23 cellular contexts compared by ENCODE assay signal in the genomic region with DNA sequence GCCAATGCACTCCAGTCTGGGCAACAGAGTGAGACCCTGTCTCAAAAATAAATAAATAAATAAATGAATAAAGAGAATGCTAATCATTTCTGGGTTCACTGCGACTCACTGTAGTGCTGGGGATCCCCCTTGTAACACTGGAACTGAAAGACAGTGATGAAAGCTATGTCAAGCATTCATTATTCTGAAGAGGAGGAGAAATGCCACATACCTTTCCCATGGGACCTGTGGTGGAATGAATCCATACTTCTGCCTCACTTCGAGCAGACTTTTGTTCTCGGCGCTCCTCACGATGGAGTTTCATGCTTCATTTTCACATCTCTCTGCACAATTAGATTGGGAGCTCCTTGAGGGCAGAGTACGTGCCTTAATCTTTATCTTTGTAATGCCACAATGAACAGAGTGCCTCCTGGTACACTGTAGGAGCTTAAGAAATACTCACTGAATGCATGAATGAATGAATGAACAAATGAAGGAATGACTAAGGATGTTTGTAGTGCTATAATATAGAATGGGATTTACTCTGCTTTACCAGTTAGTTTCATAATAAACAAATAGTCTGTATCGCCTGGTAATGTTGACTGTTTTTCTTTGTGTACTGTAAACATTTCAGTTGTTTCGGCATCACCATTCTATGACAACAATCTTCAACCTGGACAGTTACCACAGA.
"Had no signal": no experiment of that assay in that cellular context is flagged by ENCODE, and none has a peak within 500 bp of the region (broad histone marks: within the 10 kb centered on the region; RNA-seq: fewer than 3 reads in every experiment).

No MANE protein-coding gene starts in this region.

- H3K4me1 Mint-ChIP-seq: activated CD4-positive, alpha-beta T cell treated with anti-CD3 and anti-CD28 coated beads for 36 hours; activated naive CD8-positive, alpha-beta T cell treated with anti-CD3 and anti-CD28 coated beads for 36 hours had no signal

- H3K27me3 ChIP-seq: cardiac muscle cell, sigmoid colon, spleen, upper lobe of right lung had no signal

- H3K9me3 Mint-ChIP-seq: activated CD4-positive, alpha-beta memory T cell treated with anti-CD3 and anti-CD28 coated beads for 36 hours; effector memory CD8-positive, alpha-beta T cell; nephron; T-helper 2 cell treated with Interferon-gamma antibody and Interleukin-4, amounts not matched to agents 5 μg/mL and 100 μg/mL, for 36 hours had no signal

- H3K27me3 Mint-ChIP-seq: activated CD4-positive, alpha-beta memory T cell treated with anti-CD3 and anti-CD28 coated beads for 36 hours; activated CD4-positive, alpha-beta T cell treated with anti-CD3 and anti-CD28 coated beads for 36 hours; activated naive CD8-positive, alpha-beta T cell treated with anti-CD3 and anti-CD28 coated beads for 36 hours had no signal

- H3K36me3 Mint-ChIP-seq: activated CD4-positive, alpha-beta memory T cell treated with anti-CD3 and anti-CD28 coated beads for 36 hours; activated naive CD8-positive, alpha-beta T cell treated with anti-CD3 and anti-CD28 coated beads for 36 hours had no signal

- H3K27ac Mint-ChIP-seq: activated CD4-positive, alpha-beta memory T cell treated with anti-CD3 and anti-CD28 coated beads for 36 hours; activated CD4-positive, alpha-beta T cell treated with anti-CD3 and anti-CD28 coated beads for 36 hours; activated naive CD8-positive, alpha-beta T cell treated with anti-CD3 and anti-CD28 coated beads for 36 hours; effector memory CD8-positive, alpha-beta T cell; nephron; T-helper 2 cell treated with Interferon-gamma antibody and Interleukin-4, amounts not matched to agents 5 μg/mL and 100 μg/mL, for 36 hours had no signal

- FAIRE-seq: TTC549 had no signal

- H3K36me3 ChIP-seq: cardiac muscle cell had no signal

- H3K9me3 ChIP-seq: lower lobe of right lung, sigmoid colon, upper lobe of right lung had no signal

- H2AFZ ChIP-seq: parathyroid adenoma had no signal

- H3K27ac ChIP-seq: cardiac muscle cell, lower lobe of right lung, parathyroid adenoma, sigmoid colon, spleen, upper lobe of right lung had no signal

- H3K4me3 Mint-ChIP-seq: activated CD4-positive, alpha-beta memory T cell treated with anti-CD3 and anti-CD28 coated beads for 36 hours; activated CD4-positive, alpha-beta T cell treated with anti-CD3 and anti-CD28 coated beads for 36 hours; activated naive CD8-positive, alpha-beta T cell treated with anti-CD3 and anti-CD28 coated beads for 36 hours; effector memory CD8-positive, alpha-beta T cell; nephron; T-helper 2 cell treated with Interferon-gamma antibody and Interleukin-4, amounts not matched to agents 5 μg/mL and 100 μg/mL, for 36 hours had no signal

- H3K4me3 ChIP-seq: cardiac muscle cell, lower lobe of right lung, sigmoid colon, spleen, upper lobe of right lung had no signal

- ATAC-seq: activated CD4-positive, alpha-beta T cell treated with anti-CD3 and anti-CD28 coated beads for 36 hours; effector memory CD8-positive, alpha-beta T cell; left colon; lower lobe of right lung; upper lobe of right lung had no signal

- H3K9ac ChIP-seq: parathyroid adenoma had no signal

- DNase-seq: activated CD4-positive, alpha-beta memory T cell treated with anti-CD3 and anti-CD28 coated beads for 36 hours; activated CD4-positive, alpha-beta T cell treated with anti-CD3 and anti-CD28 coated beads for 36 hours; activated naive CD4-positive, alpha-beta T cell; activated naive CD8-positive, alpha-beta T cell treated with anti-CD3 and anti-CD28 coated beads for 36 hours; activated T-cell treated with anti-CD3 and anti-CD28 coated beads for 4 hours; amygdala; effector memory CD8-positive, alpha-beta T cell; foreskin melanocyte; hypothalamus; islet precursor cell; left colon; lower lobe of right lung; midbrain; sigmoid colon; spleen; stimulated activated CD4-positive, alpha-beta T cell treated with anti-CD3 and anti-CD28 coated beads, Interleukin-4, amount 100 ng/mL, for 4 hours; stimulated activated naive CD4-positive, alpha-beta T cell; upper lobe of right lung had no signal

- H3K4me1 ChIP-seq: parathyroid adenoma, sigmoid colon had no signal
